ENCODE assay signal across 1 cellular context in genomic region chr19:50794778-50795664, GRCh38.
TF ChIP-seq lines count a peak whose summit lies in the region.

No MANE protein-coding gene starts in this region.

TF ChIP-seq in IMR-90, 13 proteins besides CTCF, POLR2A, EP300 and RAD21 (continued from another document):
- TF ChIP-seq ELK1 (IDR thresholded peaks at IDR 0.05; ENCODE audit: borderline replicate concordance, low read depth, low read length), result no peak
- TF ChIP-seq MAFK (IDR thresholded peaks at IDR 0.05; ENCODE audit: low read depth, low read length), result no peak
- TF ChIP-seq MXI1 (IDR thresholded peaks at IDR 0.05; ENCODE audit: borderline replicate concordance, low read depth, low read length), result no peak
- no peak for TF ChIP-seq MAZ (IDR thresholded peaks at IDR 0.05; ENCODE audit: borderline replicate concordance, low read depth, low read length)
- no peak for TF ChIP-seq NFE2L2 (IDR thresholded peaks at IDR 0.05; ENCODE audit: low read depth, low read length)
- TF ChIP-seq SMC3 (IDR thresholded peaks at IDR 0.05; ENCODE audit: low read depth, low read length), result no peak
- no peak for TF ChIP-seq RFX5 (IDR thresholded peaks at IDR 0.05; ENCODE audit: low read depth, low read length)
- no peak for TF ChIP-seq RCOR1 (IDR thresholded peaks at IDR 0.05; ENCODE audit: insufficient replicate concordance, low read length)
